1 cellular context compared by ENCODE assay signal in the genomic region with DNA sequence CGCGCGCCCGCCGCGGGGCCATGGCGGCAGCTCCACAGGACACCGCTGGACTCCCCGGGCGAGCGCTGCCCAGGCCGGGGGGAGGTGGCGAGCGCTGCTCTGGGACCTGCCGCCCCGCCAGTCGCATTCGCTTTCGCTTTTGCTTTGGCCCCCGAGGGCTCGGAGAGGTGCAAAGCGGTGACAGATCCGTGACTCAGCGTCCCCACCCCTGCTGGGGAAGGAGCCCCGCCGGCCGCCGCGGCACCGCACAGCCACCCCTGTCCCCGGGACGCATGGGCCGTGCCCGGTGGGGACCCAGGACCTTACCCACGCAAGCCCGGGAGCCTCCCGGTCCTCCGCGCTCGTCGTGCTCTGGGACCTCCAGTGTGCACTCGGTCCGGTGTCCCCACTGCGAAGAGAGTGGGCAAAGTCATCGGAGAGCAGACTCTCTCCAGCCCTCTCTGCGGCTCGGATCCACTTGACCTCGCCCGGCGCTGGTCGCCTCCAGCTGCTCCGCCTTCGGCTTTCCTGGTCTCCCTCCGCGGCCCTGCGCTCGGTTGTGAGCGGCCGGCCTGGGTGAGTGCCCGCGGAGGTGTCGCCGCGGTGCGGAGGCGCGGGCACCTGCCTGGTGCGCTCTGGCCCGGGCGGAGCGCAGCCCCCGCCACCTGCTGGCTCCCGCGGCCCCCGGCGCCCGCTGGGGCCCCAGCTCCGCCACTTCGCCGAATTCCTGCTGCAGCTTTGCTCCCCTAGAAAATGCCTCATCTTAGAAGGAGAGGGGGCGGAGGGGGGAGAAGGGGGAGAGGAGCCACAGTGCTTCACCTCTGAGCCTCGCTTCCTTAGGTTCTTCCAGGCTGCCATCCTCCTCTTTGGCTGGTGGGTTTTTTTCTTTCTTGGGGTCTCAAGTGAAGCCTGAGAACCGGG.
TF ChIP-seq lines count a peak whose summit lies in the region.

A gene with protein sequence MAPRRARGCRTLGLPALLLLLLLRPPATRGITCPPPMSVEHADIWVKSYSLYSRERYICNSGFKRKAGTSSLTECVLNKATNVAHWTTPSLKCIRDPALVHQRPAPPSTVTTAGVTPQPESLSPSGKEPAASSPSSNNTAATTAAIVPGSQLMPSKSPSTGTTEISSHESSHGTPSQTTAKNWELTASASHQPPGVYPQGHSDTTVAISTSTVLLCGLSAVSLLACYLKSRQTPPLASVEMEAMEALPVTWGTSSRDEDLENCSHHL (minus strand): TSS at position 73 of the 900 bp plus-strand sequence. CDS start 51 bp downstream, at position 22.

TF ChIP-seq in SK-N-SH, 30 proteins besides CTCF, POLR2A, EP300 and RAD21 (continued from another document):
- no peak for TF ChIP-seq MXI1 (IDR thresholded peaks at IDR 0.05; ENCODE audit: low read depth, low read length)
- TF ChIP-seq, protein P1, sequence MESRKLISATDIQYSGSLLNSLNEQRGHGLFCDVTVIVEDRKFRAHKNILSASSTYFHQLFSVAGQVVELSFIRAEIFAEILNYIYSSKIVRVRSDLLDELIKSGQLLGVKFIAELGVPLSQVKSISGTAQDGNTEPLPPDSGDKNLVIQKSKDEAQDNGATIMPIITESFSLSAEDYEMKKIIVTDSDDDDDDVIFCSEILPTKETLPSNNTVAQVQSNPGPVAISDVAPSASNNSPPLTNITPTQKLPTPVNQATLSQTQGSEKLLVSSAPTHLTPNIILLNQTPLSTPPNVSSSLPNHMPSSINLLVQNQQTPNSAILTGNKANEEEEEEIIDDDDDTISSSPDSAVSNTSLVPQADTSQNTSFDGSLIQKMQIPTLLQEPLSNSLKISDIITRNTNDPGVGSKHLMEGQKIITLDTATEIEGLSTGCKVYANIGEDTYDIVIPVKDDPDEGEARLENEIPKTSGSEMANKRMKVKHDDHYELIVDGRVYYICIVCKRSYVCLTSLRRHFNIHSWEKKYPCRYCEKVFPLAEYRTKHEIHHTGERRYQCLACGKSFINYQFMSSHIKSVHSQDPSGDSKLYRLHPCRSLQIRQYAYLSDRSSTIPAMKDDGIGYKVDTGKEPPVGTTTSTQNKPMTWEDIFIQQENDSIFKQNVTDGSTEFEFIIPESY (IDR thresholded peaks at IDR 0.05; ENCODE audit: borderline replicate concordance, low read depth): no peak
